Comparison of ENCODE assay signal across 29 cellular contexts in genomic region chr20:36871640-36872570, GRCh38. TPM values are rescaled to one million over a fixed set of nuclear protein-coding genes. Genes with fewer than 3 reads are reported as not detected.
DNase-seq lines count a peak whose midpoint lies in the region; ATAC-seq, FAIRE-seq and TF ChIP-seq lines count a peak whose summit lies in the region.
"Had no signal": no experiment of that assay in that cellular context is flagged by ENCODE, and none has a peak within 500 bp of the region (broad histone marks: within the 10 kb centered on the region; RNA-seq: fewer than 3 reads in every experiment).

No MANE protein-coding gene starts in this region.

- no peaks in the 10 kb centered on the region for H3K9me2 ChIP-seq in PC-3 (replicated peaks; ENCODE audit: low read length)

- H3K27me3 ChIP-seq in osteoblast (ENCODE audit: insufficient read depth, low read length) (no peaks in the 10 kb centered on the region), PC-3 (ENCODE audit: low read length) (no peaks in the 10 kb centered on the region), aorta (ENCODE audit: control insufficient read depth in 1 of 2, insufficient read depth in 2 of 2, low read length in 1 of 2) (no peaks in the 10 kb centered on the region)
- H3K27me3 ChIP-seq: heart right ventricle, right atrium auricular region, SJSA1, vagina had no signal

- TF ChIP-seq CTCF in GM12865 (IDR thresholded peaks at IDR 0.05; ENCODE audit: insufficient read depth, low read depth, low read length, missing control alignments) (no peak), kidney (IDR thresholded peaks at IDR 0.05; ENCODE audit: borderline replicate concordance, extremely low read depth, insufficient read depth) (no peak), osteoblast (IDR thresholded peaks at IDR 0.05; ENCODE audit: extremely low read depth, low read depth, low read length) (no peak), PC-3 (conservative IDR thresholded peaks at IDR 0.05; ENCODE audit: low read depth, low read length) (no peak)

- H2AFZ ChIP-seq in osteoblast (ENCODE audit: low read length) (no peak overlapping the region), PC-3 (ENCODE audit: low read length) (no peak overlapping the region)

- FAIRE-seq in kidney (lab: Jason Lieb, UNC), result no peak

- H4K20me1 ChIP-seq in osteoblast (ENCODE audit: insufficient read depth, low read length) (no peaks in the 10 kb centered on the region), PC-3 (ENCODE audit: low read length) (no peaks in the 10 kb centered on the region)

- no peaks in the 10 kb centered on the region for H3K79me2 ChIP-seq in osteoblast (ENCODE audit: insufficient read depth, low read length)
- no peaks in the 10 kb centered on the region for H3K79me2 ChIP-seq in PC-3 (ENCODE audit: low read length)

- no peak overlapping the region for H3K4me2 ChIP-seq in osteoblast (ENCODE audit: insufficient read depth, low read length)
- no peak overlapping the region for H3K4me2 ChIP-seq in PC-3 (ENCODE audit: low read length)
- H3K4me2 ChIP-seq: smooth muscle cell had no signal

- POLR2A ChIA-PET in PC-3 (lab: Charles Lee; ENCODE audit: unreplicated experiment), result no interaction called here

- H3K9ac ChIP-seq in kidney (ENCODE audit: low read length in 2 of 2), result no peak overlapping the region
- no peak overlapping the region for H3K9ac ChIP-seq in PC-3 (ENCODE audit: low read length)

- no TSS peak for BruUV-seq in PC-3 (replicated peaks; lab: Mats Ljungman, UMichigan)

- CTCF ChIA-PET in PC-3 (lab: Charles Lee), result no interaction called here

- DNase-seq in GM12865 (ENCODE audit: low read depth) (peak; percentile 63), UCSD-AML1 (lab: John Stamatoyannopoulos, UW; ENCODE audit: unreplicated experiment) (peak; percentile 27), kidney (peak; percentile 35), osteoblast (ENCODE audit: insufficient read length, low spot score, missing footprints) (peak; percentile 42), PC-3 (no peak), middle frontal gyrus (ENCODE audit: extremely low spot score, low spot score) (no peak), aorta (no peak)
- DNase-seq: activated CD4-positive, alpha-beta memory T cell treated with anti-CD3 and anti-CD28 coated beads, Interleukin-2, amount 10 ng/mL, durations not matched to agents 7 days and 5 days; activated CD4-positive, CD25-positive, alpha-beta regulatory T cell treated with anti-CD3 and anti-CD28 coated beads, Interleukin-2, amount 50 U/mL, for 72 hours; activated naive CD4-positive, alpha-beta T cell treated with anti-CD3 and anti-CD28 coated beads for 36 hours; cerebellar nuclear complex; DMS153; foreskin melanocyte; HCEC 1CT; IMR-90; NCI-H748 treated with DMSO at 0.1 percent for 48 hours; stimulated activated CD4-positive, alpha-beta T cell treated with anti-CD3 and anti-CD28 coated beads, Interleukin-1b, Interleukin-23, amount 100 ng/mL, for 48 hours; stimulated activated naive CD8-positive, alpha-beta T cell treated with anti-CD3 and anti-CD28 coated beads, Interleukin-15, amount 100 ng/mL, for 72 hours; T-helper 1 cell had no signal

- no peaks in the 10 kb centered on the region for H3F3A ChIP-seq in PC-3 (ENCODE audit: low read length, unreplicated experiment)

- no peaks in the 10 kb centered on the region for H3K36me3 ChIP-seq in kidney (ENCODE audit: control insufficient read depth in 1 of 2, insufficient read depth in 2 of 2, low read length in 2 of 2)
- H3K36me3 ChIP-seq in osteoblast (ENCODE audit: insufficient read depth, low read length), result no peaks in the 10 kb centered on the region
- H3K36me3 ChIP-seq in PC-3 (ENCODE audit: low read depth, low read length), result no peaks in the 10 kb centered on the region
- no peaks in the 10 kb centered on the region for H3K36me3 ChIP-seq in aorta (ENCODE audit: control insufficient read depth in 1 of 2, insufficient read depth in 2 of 2, low read length in 1 of 2)
- H3K36me3 ChIP-seq: heart right ventricle, right atrium auricular region, SJSA1, vagina had no signal

- WGBS in aorta, 2 donors, result 77 to 81% methylated on average over 16 of the region's 16 CpGs

- H3K4me3 ChIP-seq in GM12865 (ENCODE audit: low read depth, low read length) (no peak overlapping the region), kidney (ENCODE audit: low read length in 2 of 2) (no peak overlapping the region), osteoblast (ENCODE audit: insufficient read depth, low read length) (no peak overlapping the region), PC-3 (ENCODE audit: low read length) (no peak overlapping the region), aorta (ENCODE audit: low read length in 2 of 2) (no peak overlapping the region)
- H3K4me3 ChIP-seq: heart right ventricle, right atrium auricular region, SJSA1, smooth muscle cell, vagina had no signal

- H3K27ac ChIP-seq in kidney (ENCODE audit: low read depth in 2 of 2, low read length in 2 of 2) (no peak overlapping the region), osteoblast (ENCODE audit: low read depth, low read length) (no peak overlapping the region), PC-3 (ENCODE audit: low read length) (no peak overlapping the region), aorta (ENCODE audit: low read depth in 1 of 2, low read length in 2 of 2) (no peak overlapping the region)
- H3K27ac ChIP-seq: heart right ventricle, right atrium auricular region, SJSA1, vagina had no signal

- ATAC-seq in HG03139 (IDR thresholded peaks at IDR 0.05; ENCODE audit: unreplicated experiment) (no peak), PC-3 (no peak), aorta (ENCODE audit: low FRiP score) (no peak)
- ATAC-seq: esophagus mucosa; stimulated activated naive CD8-positive, alpha-beta T cell treated with anti-CD3 and anti-CD28 coated beads, Interleukin-15, amount 100 ng/mL, for 72 hours had no signal

- intact Hi-C loops in kidney (cut with DNase I) (no loop called here), PC-3 (cut with micrococcal nuclease) (no loop called here), aorta (cut with DNase I) (no loop called here)

- H3K4me1 ChIP-seq in kidney (ENCODE audit: control insufficient read depth in 1 of 2, insufficient read depth in 1 of 2, low read depth in 1 of 2, low read length in 2 of 2) (peaks cover 0 to 3% of the 10 kb centered on the region in 2 donors), osteoblast (ENCODE audit: insufficient read depth, low read length) (peaks cover 2% of the 10 kb centered on the region), PC-3 (ENCODE audit: insufficient read depth, low read length) (no peaks in the 10 kb centered on the region), aorta (ENCODE audit: control insufficient read depth in 1 of 2, insufficient read depth in 2 of 2, low read length in 2 of 2) (no peaks in the 10 kb centered on the region)
- H3K4me1 ChIP-seq: right atrium auricular region, vagina had no signal

- no peaks in the 10 kb centered on the region for H3K9me3 ChIP-seq in kidney (ENCODE audit: control insufficient read depth in 1 of 2, low read length in 2 of 2)
- no peaks in the 10 kb centered on the region for H3K9me3 ChIP-seq in osteoblast (ENCODE audit: low read depth, low read length)
- no peaks in the 10 kb centered on the region for H3K9me3 ChIP-seq in PC-3 (ENCODE audit: low read length)
- no peaks in the 10 kb centered on the region for H3K9me3 ChIP-seq in aorta (ENCODE audit: control insufficient read depth, low read length)
- H3K9me3 ChIP-seq: heart right ventricle, right atrium auricular region, SJSA1, vagina had no signal

RNA-seq across cellular contexts. Expression of gene TLDC2, which starts 4.0 kb away (rescaled TPM):
- 2.3 TPM for total RNA-seq in kidney
- 8.5 TPM for polyA plus RNA-seq in kidney (ENCODE audit: insufficient read depth, low read depth, low replicate concordance)
- total RNA-seq in osteoblast, result not detected in 2 replicates
- not detected in 2 replicates for total RNA-seq in PC-3 (2014; rRNA removed)
- under 1 TPM in 1 of 2 donors, not detected in 1; 0.36 TPM for total RNA-seq in aorta
- 1 to 10 TPM in 1 of 2 donors, not detected in 1; 4.1 TPM for polyA plus RNA-seq in aorta
- total RNA-seq: activated CD4-positive, alpha-beta memory T cell treated with anti-CD3 and anti-CD28 coated beads, Interleukin-2, amount 10 ng/mL, durations not matched to agents 7 days and 5 days; activated naive CD4-positive, alpha-beta T cell treated with anti-CD3 and anti-CD28 coated beads for 36 hours; heart right ventricle; lung microvascular endothelial cell; RPMI7951; SJSA1; smooth muscle cell had no signal
- polyA plus RNA-seq: neural cell, smooth muscle cell had no signal

Comparison
In these comparisons a context has a peak if more than half of its experiments do, and no peak if none do; other contexts are left out.
1. DNase-seq: peak in GM12865 (single experiment), UCSD-AML1 (single experiment), kidney (single experiment) and osteoblast (single experiment); none in PC-3 (single experiment), middle frontal gyrus (single experiment) and aorta (0 of 2).